In genomic region chr14:89598548-89599186, GRCh38 we compare ENCODE assay signal across 1 cellular context.
A peak's percentile ranks its signal among the peaks of the same experiment; 100 is the strongest.
TF ChIP-seq lines count a peak whose summit lies in the region.

No MANE protein-coding gene starts in this region.

TF ChIP-seq in HEK293, 187 proteins besides CTCF, POLR2A, EP300 and RAD21 (continued from another document):
- TF ChIP-seq ZNF558 (tag by site-specific recombination; IDR thresholded peaks at IDR 0.05) = 0 out of 2 replicates have a peak, but pooled peaks have one; percentile 30
- TF ChIP-seq ZNF16 (tag by site-specific recombination; IDR thresholded peaks at IDR 0.05; ENCODE audit: low read depth) = no peak
- no peak for TF ChIP-seq GLI4 (tag by site-specific recombination; IDR thresholded peaks at IDR 0.05)
- no peak for TF ChIP-seq ZSCAN4 (tag by site-specific recombination; IDR thresholded peaks at IDR 0.05)
- TF ChIP-seq ZFP37 (tag by site-specific recombination; IDR thresholded peaks at IDR 0.05) = no peak
- TF ChIP-seq ZNF223 (tag by site-specific recombination; IDR thresholded peaks at IDR 0.05) = no peak
- peak; percentile 96 for TF ChIP-seq TRIM28 (IDR thresholded peaks at IDR 0.05; ENCODE audit: borderline replicate concordance, low read length)
- no peak for TF ChIP-seq ZNF248 (tag by site-specific recombination; IDR thresholded peaks at IDR 0.05)
- TF ChIP-seq ZNF366 (tag by site-specific recombination; conservative IDR thresholded peaks at IDR 0.05) = no peak
- TF ChIP-seq ZNF747 (tag by site-specific recombination; IDR thresholded peaks at IDR 0.05) = no peak
- TF ChIP-seq ZNF146 (tag by site-specific recombination; IDR thresholded peaks at IDR 0.05) = no peak
- no peak for TF ChIP-seq TSHZ1 (tag by site-specific recombination; IDR thresholded peaks at IDR 0.05; ENCODE audit: borderline replicate concordance)
- no peak for TF ChIP-seq ZEB2 (tag by site-specific recombination; IDR thresholded peaks at IDR 0.05)
- no peak for TF ChIP-seq ZNF394 (tag by site-specific recombination; IDR thresholded peaks at IDR 0.05; ENCODE audit: borderline replicate concordance)
- TF ChIP-seq ZNF280D (tag by site-specific recombination; IDR thresholded peaks at IDR 0.05) = no peak
- TF ChIP-seq YY1 (tag by site-specific recombination; IDR thresholded peaks at IDR 0.05) = no peak
- TF ChIP-seq SETDB1 (IDR thresholded peaks at IDR 0.05; ENCODE audit: insufficient read length, low read length) = peak; percentile 96
- no peak for TF ChIP-seq ZNF350 (tag by site-specific recombination; IDR thresholded peaks at IDR 0.05)
- no peak for TF ChIP-seq ZFP69B (tag by site-specific recombination; IDR thresholded peaks at IDR 0.05)
